Comparison of ENCODE assay signal across 1 cellular context in genomic region chr20:53081916-53082863, GRCh38.
TF ChIP-seq lines count a peak whose summit lies in the region.

No MANE protein-coding gene starts in this region.

TF ChIP-seq in HepG2, 621 proteins besides CTCF, POLR2A, EP300 and RAD21 (continued from another document and continues in another):
- TF ChIP-seq AHDC1 (CRISPR knock-in tag; IDR thresholded peaks at IDR 0.05; ENCODE audit: borderline replicate concordance) = peak; percentile 73; the same call in 1 of the 2 replicates
- no peak for TF ChIP-seq TRIM24 (CRISPR knock-in tag; IDR thresholded peaks at IDR 0.05)
- TF ChIP-seq ZNF251 (CRISPR knock-in tag; IDR thresholded peaks at IDR 0.05) = no peak
- TF ChIP-seq ZNF468 (CRISPR knock-in tag; IDR thresholded peaks at IDR 0.05) = no peak
- 0 out of 2 replicates have a peak, but pooled peaks have one; percentile 50 for TF ChIP-seq TGIF2 (CRISPR knock-in tag; IDR thresholded peaks at IDR 0.05)
- TF ChIP-seq ZNF703 (CRISPR knock-in tag; IDR thresholded peaks at IDR 0.05; ENCODE audit: borderline replicate concordance) = no peak
- no peak for TF ChIP-seq ZNF234 (CRISPR knock-in tag; conservative IDR thresholded peaks at IDR 0.05)
- TF ChIP-seq ZNF558 (CRISPR knock-in tag; IDR thresholded peaks at IDR 0.05; ENCODE audit: borderline replicate concordance) = no peak
- no peak for TF ChIP-seq HNF1B (CRISPR knock-in tag; IDR thresholded peaks at IDR 0.05)
- peak; percentile 85 for TF ChIP-seq TFE3 (CRISPR knock-in tag; IDR thresholded peaks at IDR 0.05)
- no peak for TF ChIP-seq ZSCAN31 (CRISPR knock-in tag; IDR thresholded peaks at IDR 0.05; ENCODE audit: low read depth)
- TF ChIP-seq NAIF1 (CRISPR knock-in tag; IDR thresholded peaks at IDR 0.05; ENCODE audit: borderline replicate concordance) = no peak
- no peak for TF ChIP-seq ZNF75D (CRISPR knock-in tag; IDR thresholded peaks at IDR 0.05; ENCODE audit: borderline replicate concordance)
- no peak for TF ChIP-seq MLLT10 (CRISPR knock-in tag; IDR thresholded peaks at IDR 0.05)
- peak; percentile 69 for TF ChIP-seq SMYD3 (CRISPR knock-in tag; IDR thresholded peaks at IDR 0.05)
- 0 out of 2 replicates have a peak, but pooled peaks have one; percentile 7 for TF ChIP-seq SIX1 (CRISPR knock-in tag; IDR thresholded peaks at IDR 0.05; ENCODE audit: borderline replicate concordance)
- TF ChIP-seq ZBTB3 (CRISPR knock-in tag; IDR thresholded peaks at IDR 0.05; ENCODE audit: borderline replicate concordance, low read depth) = 0 out of 2 replicates have a peak, but pooled peaks have one; percentile 65
- TF ChIP-seq TAF1 (CRISPR knock-in tag; IDR thresholded peaks at IDR 0.05) = no peak; the same call in 1 of the 2 replicates
- TF ChIP-seq ZNF280D (CRISPR knock-in tag; IDR thresholded peaks at IDR 0.05) = peak; percentile 47; the same call in 1 of the 2 replicates
- no peak for TF ChIP-seq HOXA7 (CRISPR knock-in tag; IDR thresholded peaks at IDR 0.05)
- peak; percentile 52; the same call in 1 of the 2 replicates for TF ChIP-seq FOSL1 (CRISPR knock-in tag; IDR thresholded peaks at IDR 0.05; ENCODE audit: borderline replicate concordance)
- TF ChIP-seq FIP1L1 (IDR thresholded peaks at IDR 0.05; ENCODE audit: borderline replicate concordance, insufficient read depth, low read depth, low read length) = no peak
- no peak for TF ChIP-seq ZNF142 (CRISPR knock-in tag; IDR thresholded peaks at IDR 0.05)
- TF ChIP-seq ZNF672 (CRISPR knock-in tag; IDR thresholded peaks at IDR 0.05) = no peak
- TF ChIP-seq MXD4 (CRISPR knock-in tag; IDR thresholded peaks at IDR 0.05) = no peak
- TF ChIP-seq ZNF816 (CRISPR knock-in tag; IDR thresholded peaks at IDR 0.05; ENCODE audit: borderline replicate concordance) = no peak
- no peak for TF ChIP-seq AGO2 (optimal IDR thresholded peaks at IDR 0.05; ENCODE audit: low read depth, low read length)
- TF ChIP-seq KDM5B (CRISPR knock-in tag; IDR thresholded peaks at IDR 0.05; ENCODE audit: borderline replicate concordance) = no peak
- no peak for TF ChIP-seq MBD4 (IDR thresholded peaks at IDR 0.05; ENCODE audit: borderline replicate concordance, low read length)
- peak; percentile 70 for TF ChIP-seq HNF1A (IDR thresholded peaks at IDR 0.05; ENCODE audit: low read depth)
- TF ChIP-seq HNF1A (CRISPR knock-in tag; IDR thresholded peaks at IDR 0.05; ENCODE audit: borderline replicate concordance) = peak; percentile 37; the same call in 1 of the 2 replicates
- TF ChIP-seq RFX1 (IDR thresholded peaks at IDR 0.05) = no peak
- TF ChIP-seq ZNF780A (CRISPR knock-in tag; IDR thresholded peaks at IDR 0.05) = no peak
- TF ChIP-seq THAP11 (CRISPR knock-in tag; IDR thresholded peaks at IDR 0.05) = peak; percentile 68
